ENCODE assay signal across 10 cellular contexts in the genomic region with DNA sequence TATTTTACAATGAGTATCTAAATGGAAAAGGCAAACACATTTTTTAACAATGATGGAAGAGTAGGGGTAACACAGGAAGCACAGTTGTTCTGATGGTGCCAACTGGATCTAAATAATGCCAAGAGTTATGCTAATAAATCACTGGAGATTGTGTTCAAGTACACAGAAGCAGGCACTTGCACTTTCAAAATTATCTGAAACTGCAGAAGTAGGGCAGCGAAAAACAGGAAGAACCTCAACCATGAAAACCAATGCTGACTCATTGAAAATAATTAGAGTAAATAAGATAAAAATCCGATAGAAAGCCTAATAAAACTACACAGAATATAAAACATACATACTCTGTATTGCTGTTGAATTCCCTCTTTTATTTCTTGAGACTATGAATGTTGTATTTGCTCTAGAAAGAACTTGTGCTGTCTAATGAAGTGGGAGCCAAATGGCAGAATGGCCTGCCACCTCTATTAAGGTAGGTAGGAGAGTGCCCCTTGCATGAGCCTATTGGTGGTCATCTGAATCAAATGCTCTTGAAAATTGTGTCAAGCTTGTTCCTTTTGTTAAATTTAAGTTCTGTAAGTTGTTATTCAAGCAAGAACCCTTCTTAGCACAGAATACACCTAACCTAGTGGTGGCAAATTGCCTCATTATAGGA.
DNase-seq lines count a peak whose midpoint lies in the region; ATAC-seq, FAIRE-seq and TF ChIP-seq lines count a peak whose summit lies in the region.
"Had no signal": no experiment of that assay in that cellular context is flagged by ENCODE, and none has a peak within 500 bp of the region (broad histone marks: within the 10 kb centered on the region; RNA-seq: fewer than 3 reads in every experiment).

No MANE protein-coding gene starts in this region.

- H3K4me3 ChIP-seq in Karpas-422 (ENCODE audit: low read length), result no peak overlapping the region
- no peak overlapping the region for H3K4me3 ChIP-seq in kidney (ENCODE audit: low read length in 2 of 2)

- intact Hi-C loops in kidney (cut with DNase I), result no loop called here
- intact Hi-C loops in activated CD4-positive, alpha-beta T cell treated with anti-CD3 and anti-CD28 coated beads for 36 hours (cut with DNase I, micrococcal nuclease), result no loop called here

- H3K9me3 Mint-ChIP-seq in activated CD4-positive, alpha-beta T cell treated with anti-CD3 and anti-CD28 coated beads for 36 hours (ENCODE audit: low read depth), result no peaks in the 10 kb centered on the region
- peaks cover 3% of the 10 kb centered on the region for H3K9me3 Mint-ChIP-seq in activated T-cell treated with anti-CD3 and anti-CD28 coated beads, Interleukin-2, amount 50 U/mL, for 24 hours

- no peaks in the 10 kb centered on the region for H3K9me2 ChIP-seq in Karpas-422 (replicated peaks; ENCODE audit: insufficient read depth, low read length)

- H4K20me1 ChIP-seq in Karpas-422 (ENCODE audit: insufficient read depth, low read depth, low read length), result no peaks in the 10 kb centered on the region

- H3K36me3 ChIP-seq in Karpas-422 (ENCODE audit: insufficient read depth, low read length) (no peaks in the 10 kb centered on the region), kidney (ENCODE audit: control insufficient read depth in 1 of 2, insufficient read depth in 2 of 2, low read length in 2 of 2) (no peaks in the 10 kb centered on the region)

- no peaks in the 10 kb centered on the region for H3K36me3 Mint-ChIP-seq in activated CD4-positive, alpha-beta T cell treated with anti-CD3 and anti-CD28 coated beads for 36 hours (ENCODE audit: low read depth)
- H3K36me3 Mint-ChIP-seq in activated T-cell treated with anti-CD3 and anti-CD28 coated beads, Interleukin-2, amount 50 U/mL, for 24 hours (ENCODE audit: low read depth), result no peaks in the 10 kb centered on the region

- no peak overlapping the region for H3K4me2 ChIP-seq in Karpas-422 (ENCODE audit: low read depth, low read length, poor library complexity, severe bottlenecking)

- H3K27ac ChIP-seq in Karpas-422 (ENCODE audit: low read length) (no peak overlapping the region), kidney (ENCODE audit: low read depth in 2 of 2, low read length in 2 of 2) (no peak overlapping the region)

- H3K27ac Mint-ChIP-seq in activated CD4-positive, alpha-beta T cell treated with anti-CD3 and anti-CD28 coated beads for 36 hours, result no peak overlapping the region
- H3K27ac Mint-ChIP-seq in activated T-cell treated with anti-CD3 and anti-CD28 coated beads, Interleukin-2, amount 50 U/mL, for 24 hours, result no peak overlapping the region

- H3K4me3 Mint-ChIP-seq in activated CD4-positive, alpha-beta T cell treated with anti-CD3 and anti-CD28 coated beads for 36 hours, result no peak overlapping the region
- no peak overlapping the region for H3K4me3 Mint-ChIP-seq in activated T-cell treated with anti-CD3 and anti-CD28 coated beads, Interleukin-2, amount 50 U/mL, for 24 hours

- no peak overlapping the region for H2AFZ ChIP-seq in Karpas-422 (ENCODE audit: low read length)

- CTCF ChIA-PET in activated CD4-positive, alpha-beta T cell treated with anti-CD3 and anti-CD28 coated beads for 36 hours (lab: Charles Lee), result no interaction called here

- H3K4me1 Mint-ChIP-seq in activated CD4-positive, alpha-beta T cell treated with anti-CD3 and anti-CD28 coated beads for 36 hours, result peaks cover 2% of the 10 kb centered on the region
- peaks cover 5% of the 10 kb centered on the region for H3K4me1 Mint-ChIP-seq in activated T-cell treated with anti-CD3 and anti-CD28 coated beads, Interleukin-2, amount 50 U/mL, for 24 hours (ENCODE audit: low read depth)

- POLR2A ChIA-PET in activated CD4-positive, alpha-beta T cell treated with anti-CD3 and anti-CD28 coated beads for 36 hours (lab: Charles Lee), result no interaction called here

- peak; percentile 29 for DNase-seq in Karpas-422
- DNase-seq in kidney, result no peak
- DNase-seq in activated CD4-positive, alpha-beta T cell treated with anti-CD3 and anti-CD28 coated beads for 36 hours, result no peak
- DNase-seq in SW 1271 (lab: John Stamatoyannopoulos, UW), result no peak
- DNase-seq in activated T-cell treated with anti-CD3 and anti-CD28 coated beads, Interleukin-2, amount 50 U/mL, for 24 hours, result no peak
- no peak for DNase-seq in HPDE6-E6E7 (ENCODE audit: extremely low spot score)
- DNase-seq: stimulated activated CD4-positive, alpha-beta T cell treated with anti-CD3 and anti-CD28 coated beads, Interleukin-4, amount 100 ng/mL, for 1 hour had no signal

- no peak for TF ChIP-seq CTCF in kidney (IDR thresholded peaks at IDR 0.05; ENCODE audit: borderline replicate concordance, extremely low read depth, insufficient read depth)

- H3K4me1 ChIP-seq in Karpas-422 (ENCODE audit: low read length), result no peaks in the 10 kb centered on the region
- H3K4me1 ChIP-seq in kidney (ENCODE audit: control insufficient read depth in 1 of 2, insufficient read depth in 1 of 2, low read depth in 1 of 2, low read length in 2 of 2), result no peaks in the 10 kb centered on the region

- peak; percentile 37 for FAIRE-seq in kidney (lab: Jason Lieb, UNC)

- no peaks in the 10 kb centered on the region for H3K79me2 ChIP-seq in Karpas-422 (ENCODE audit: low read length)

- peak; percentile 89 for ATAC-seq in GM18868 (IDR thresholded peaks at IDR 0.05; ENCODE audit: unreplicated experiment)
- ATAC-seq in HG02588 (IDR thresholded peaks at IDR 0.05; ENCODE audit: unreplicated experiment), result peak; percentile 68
- ATAC-seq in activated CD4-positive, alpha-beta T cell treated with anti-CD3 and anti-CD28 coated beads for 36 hours, result no peak
- ATAC-seq: activated CD4-positive, CD25-positive, alpha-beta regulatory T cell treated with anti-CD3 and anti-CD28 coated beads, Interleukin-2, amount 50 U/mL, for 24 hours had no signal

- H3K9ac ChIP-seq in Karpas-422 (ENCODE audit: low read length) (no peak overlapping the region), kidney (ENCODE audit: low read length in 2 of 2) (no peak overlapping the region)

- H3K9me3 ChIP-seq in Karpas-422 (ENCODE audit: low read length), result no peaks in the 10 kb centered on the region
- no peaks in the 10 kb centered on the region for H3K9me3 ChIP-seq in kidney (ENCODE audit: control insufficient read depth in 1 of 2, low read length in 2 of 2)

- peaks cover 2% of the 10 kb centered on the region for H3K27me3 Mint-ChIP-seq in activated CD4-positive, alpha-beta T cell treated with anti-CD3 and anti-CD28 coated beads for 36 hours
- H3K27me3 Mint-ChIP-seq in activated T-cell treated with anti-CD3 and anti-CD28 coated beads, Interleukin-2, amount 50 U/mL, for 24 hours, result peaks cover 4% of the 10 kb centered on the region

- no peaks in the 10 kb centered on the region for H3K27me3 ChIP-seq in Karpas-422 (ENCODE audit: low read length)
